In genomic region chr1:77888071-77888428, GRCh38 we compare ENCODE assay signal across 8 cellular contexts. TPM values are rescaled to one million over a fixed set of nuclear protein-coding genes. Genes with fewer than 3 reads are reported as not detected.
A peak's percentile ranks its signal among the peaks of the same experiment; 100 is the strongest.
DNase-seq lines count a peak whose midpoint lies in the region; ATAC-seq, FAIRE-seq and TF ChIP-seq lines count a peak whose summit lies in the region.

No MANE protein-coding gene starts in this region.

- ATAC-seq in HG03175 (IDR thresholded peaks at IDR 0.05; ENCODE audit: unreplicated experiment) (peak; percentile 7), K562 (peak; percentile 61), HG02885 (IDR thresholded peaks at IDR 0.05; ENCODE audit: poor library complexity, unreplicated experiment) (no peak)
- peak; percentile 5 for ATAC-seq in stimulated activated memory B cell treated with anti-CD40 and anti-IgM and Interleukin-4, amounts not matched to agents 10 μg/mL and 1 μg/mL and 100 μg/mL, for 72 hours

- H3K9me3 ChIP-seq in BLaER1 treated with 17β-estradiol and CSF1 and Interleukin-3, amounts not matched to agents 10 nM and 100 nM (replicated peaks in 1 of 11) = peaks cover 0 to 17% (median 7%) of the 10 kb centered on the region in 11 experiments; a peak in 11 of 22 replicates
- H3K9me3 ChIP-seq in K562 (replicated peaks; ENCODE audit: control insufficient read depth, insufficient read depth, low read depth, low read length) = no peaks in the 10 kb centered on the region
- no peaks in the 10 kb centered on the region for H3K9me3 ChIP-seq in keratinocyte (ENCODE audit: control insufficient read depth, low read depth, low read length)

- DNase-seq in K562 (ENCODE audit: extremely low read depth in 1 of 4, low spot score in 3 of 4) = peak in 1 of 4 experiments; percentile 44
- no peak for DNase-seq in keratinocyte (ENCODE audit: low read depth, low spot score)
- DNase-seq in DMS 273 (lab: John Stamatoyannopoulos, UW; ENCODE audit: unreplicated experiment) = no peak
- DNase-seq in D721Med (ENCODE audit: insufficient read length, low spot score) = no peak

- TF ChIP-seq CTCF in K562 (IDR thresholded peaks at IDR 0.05 in 2 of 3, conservative IDR thresholded peaks at IDR 0.05 in 1 of 3; ENCODE audit: insufficient read depth in 2 of 3, low read depth in 1 of 3, low read length in 3 of 3) = no peak
- no peak for TF ChIP-seq CTCF in keratinocyte (optimal IDR thresholded peaks at IDR 0.05 in 1 of 3, IDR thresholded peaks at IDR 0.05 in 1 of 3, conservative IDR thresholded peaks at IDR 0.05 in 1 of 3; ENCODE audit: extremely low read depth in 1 of 3, insufficient read depth in 2 of 3, low read length in 3 of 3)
- no peak for TF ChIP-seq CTCF in D721Med (IDR thresholded peaks at IDR 0.05; ENCODE audit: insufficient read depth, missing control alignments)

- peaks cover 4 to 10% (median 9%) of the 10 kb centered on the region in 10 experiments; a peak in 13 of 20 replicates for H3K4me1 ChIP-seq in BLaER1 treated with 17β-estradiol and CSF1 and Interleukin-3, amounts not matched to agents 10 nM and 100 nM
- H3K4me1 ChIP-seq in K562 (replicated peaks in 1 of 2; ENCODE audit: control insufficient read depth in 2 of 2, insufficient read depth in 2 of 2, low read length in 2 of 2) = peaks cover 2 to 11% of the 10 kb centered on the region in 2 experiments; a peak in 3 of 5 replicates
- H3K4me1 ChIP-seq in keratinocyte (ENCODE audit: control insufficient read depth, extremely low read depth, insufficient read depth, low read length) = peaks cover 10% of the 10 kb centered on the region

- peaks cover 15% of the 10 kb centered on the region for H3K36me3 Mint-ChIP-seq in stimulated activated memory B cell treated with anti-CD40 and anti-IgM and Interleukin-4, amounts not matched to agents 10 μg/mL and 1 μg/mL and 100 μg/mL, for 72 hours

- TF ChIP-seq RAD21 in K562 (CRISPR knock-in tag; conservative IDR thresholded peaks at IDR 0.05 in 1 of 2, IDR thresholded peaks at IDR 0.05 in 1 of 2) = no peak

- no peak overlapping the region for H3K27ac Mint-ChIP-seq in stimulated activated memory B cell treated with anti-CD40 and anti-IgM and Interleukin-4, amounts not matched to agents 10 μg/mL and 1 μg/mL and 100 μg/mL, for 72 hours

- POLR2A ChIA-PET in K562 (lab: Yijun Ruan, JAX) = interaction anchor here (0.6 to 1.1 kb wide), 3 partner anchors 11 to 32 kb away, joined by 4 to 7 read pairs (median 5); no protein-coding TSS in a partner anchor

- intact Hi-C loops in K562 (cut with micrococcal nuclease) = no loop called here

- peak overlapping the region; percentile 36 to 77 (median 54); a peak in 20 of 22 replicates for H3K4me2 ChIP-seq in BLaER1 treated with 17β-estradiol and CSF1 and Interleukin-3, amounts not matched to agents 10 nM and 100 nM
- H3K4me2 ChIP-seq in K562 (ENCODE audit: insufficient read depth, low read length) = peak overlapping the region; percentile 74
- H3K4me2 ChIP-seq in keratinocyte (ENCODE audit: control insufficient read depth, extremely low read depth, insufficient read depth, low read depth, low read length) = peak overlapping the region; percentile 92

- TF ChIP-seq POLR2A in K562 (conservative IDR thresholded peaks at IDR 0.05) = no peak

- FAIRE-seq in K562 (lab: Jason Lieb, UNC) = no peak
- FAIRE-seq in keratinocyte (lab: Jason Lieb, UNC) = no peak
- FAIRE-seq in D721Med (lab: Jason Lieb, UNC) = no peak

- CTCF ChIA-PET in K562 (lab: Yijun Ruan, JAX; ENCODE audit: low intra/inter-chr PET ratio) = interaction anchor here (0.6 kb wide), 1 partner anchor 259 kb away, joined by 5 read pairs; no protein-coding TSS in a partner anchor

- H3K9me3 Mint-ChIP-seq in stimulated activated memory B cell treated with anti-CD40 and anti-IgM and Interleukin-4, amounts not matched to agents 10 μg/mL and 1 μg/mL and 100 μg/mL, for 72 hours = peaks cover 7% of the 10 kb centered on the region

- peak overlapping the region; percentile 78 for H3K4me3 Mint-ChIP-seq in stimulated activated memory B cell treated with anti-CD40 and anti-IgM and Interleukin-4, amounts not matched to agents 10 μg/mL and 1 μg/mL and 100 μg/mL, for 72 hours

- H3K9me1 ChIP-seq in K562 (ENCODE audit: control insufficient read depth, insufficient read depth, low read length) (no peaks in the 10 kb centered on the region), keratinocyte (ENCODE audit: control insufficient read depth, extremely low read depth, insufficient read depth, low read length) (no peaks in the 10 kb centered on the region)

- H4K20me1 ChIP-seq in BLaER1 treated with 17β-estradiol and CSF1 and Interleukin-3, amounts not matched to agents 10 nM and 100 nM = peaks cover 0 to 13% (median 11%) of the 10 kb centered on the region in 11 experiments; a peak in 11 of 22 replicates
- H4K20me1 ChIP-seq in K562 (replicated peaks; ENCODE audit: control insufficient read depth, insufficient read depth, low read length) (no peaks in the 10 kb centered on the region), keratinocyte (ENCODE audit: control insufficient read depth, extremely low read depth, insufficient read depth, low read length) (no peaks in the 10 kb centered on the region)

- H3K4me1 Mint-ChIP-seq in stimulated activated memory B cell treated with anti-CD40 and anti-IgM and Interleukin-4, amounts not matched to agents 10 μg/mL and 1 μg/mL and 100 μg/mL, for 72 hours = peaks cover 10% of the 10 kb centered on the region

- no peaks in the 10 kb centered on the region; a peak in 1 of 22 replicates for H3K36me3 ChIP-seq in BLaER1 treated with 17β-estradiol and CSF1 and Interleukin-3, amounts not matched to agents 10 nM and 100 nM
- no peaks in the 10 kb centered on the region for H3K36me3 ChIP-seq in K562 (ENCODE audit: control insufficient read depth, insufficient read depth, low read length)
- no peaks in the 10 kb centered on the region for H3K36me3 ChIP-seq in keratinocyte (ENCODE audit: control insufficient read depth in 2 of 2, extremely low read depth in 1 of 2, insufficient read depth in 2 of 2, low read length in 2 of 2)

- H3K27me3 ChIP-seq in BLaER1 treated with 17β-estradiol and CSF1 and Interleukin-3, amounts not matched to agents 10 nM and 100 nM = peaks cover 44 to 49% (median 46%) of the 10 kb centered on the region in 11 experiments
- H3K27me3 ChIP-seq in K562 (ENCODE audit: control insufficient read depth in 2 of 2, insufficient read depth in 2 of 2, low read length in 2 of 2) = no peaks in the 10 kb centered on the region
- no peaks in the 10 kb centered on the region for H3K27me3 ChIP-seq in keratinocyte (ENCODE audit: control insufficient read depth, extremely low read depth, insufficient read depth, low read length)

- no peaks in the 10 kb centered on the region for H3K79me2 ChIP-seq in K562 (ENCODE audit: control insufficient read depth, insufficient read depth, low read length)
- H3K79me2 ChIP-seq in keratinocyte (ENCODE audit: control insufficient read depth, insufficient read depth, low read length) = no peaks in the 10 kb centered on the region

- peak overlapping the region; percentile 88 for H2AFZ ChIP-seq in K562 (ENCODE audit: low read depth, low read length)
- H2AFZ ChIP-seq in keratinocyte (ENCODE audit: control insufficient read depth, low read length) = peak overlapping the region; percentile 93

- no TSS peak for BruUV-seq in K562 (replicated peaks; lab: Mats Ljungman, UMichigan)

- peaks cover 25% of the 10 kb centered on the region for H3K27me3 Mint-ChIP-seq in stimulated activated memory B cell treated with anti-CD40 and anti-IgM and Interleukin-4, amounts not matched to agents 10 μg/mL and 1 μg/mL and 100 μg/mL, for 72 hours

- TF ChIP-seq EP300 in K562 (IDR thresholded peaks at IDR 0.05; ENCODE audit: low read length) = no peak

- WGBS in K562 (ENCODE audit: insufficient coverage, low coverage, missing lambda C conversion rate) = 26% methylated on average over 11 of the region's 11 CpGs

- dilution Hi-C loops in keratinocyte (cut with MboI; ENCODE audit: extremely low pct_ligation_motif_present, low sequenced_read_pairs) = no loop called here

- no peak overlapping the region for H3K9ac ChIP-seq in BLaER1 treated with 17β-estradiol and CSF1 and Interleukin-3, amounts not matched to agents 10 nM and 100 nM
- H3K9ac ChIP-seq in K562 (ENCODE audit: insufficient read depth in 1 of 2, low read depth in 2 of 2, low read length in 2 of 2) (peak overlapping the region; percentile 52 to 93), keratinocyte (ENCODE audit: control insufficient read depth, extremely low read depth, insufficient read depth, low read length) (peak overlapping the region; percentile 77)

- peak overlapping the region in 8 of 10 experiments; percentile 24 to 58 (median 42); a peak in 13 of 20 replicates for H3K4me3 ChIP-seq in BLaER1 treated with 17β-estradiol and CSF1 and Interleukin-3, amounts not matched to agents 10 nM and 100 nM
- H3K4me3 ChIP-seq in K562 = peak overlapping the region; percentile 53
- H3K4me3 ChIP-seq in keratinocyte (ENCODE audit: control insufficient read depth in 2 of 3, extremely low read depth in 1 of 3, insufficient read depth in 2 of 3, low read depth in 1 of 3, low read length in 3 of 3) = peak overlapping the region; percentile 75 to 82 (median 77)

- H3K27ac ChIP-seq in BLaER1 treated with 17β-estradiol and CSF1 and Interleukin-3, amounts not matched to agents 10 nM and 100 nM = no peak overlapping the region
- H3K27ac ChIP-seq in K562 (ENCODE audit: extremely low read depth, low read depth, low read length) = no peak overlapping the region; the same call in 2 of the 3 replicates
- H3K27ac ChIP-seq in keratinocyte (ENCODE audit: control insufficient read depth, insufficient read depth, low read length) = peak overlapping the region; percentile 63

- in situ Hi-C loops in K562 (cut with MboI) = no loop called here

RNA-seq across cellular contexts. Expression of gene NEXN, which starts 0.4 kb away (rescaled TPM):
- 1.1 TPM in 1 of 2 replicates, not detected in the other for total RNA-seq in K562 (2011; cell fraction: chromatin; rRNA removed; ENCODE audit: low replicate concordance)
- 0.17 TPM in 1 of 2 replicates, not detected in the other for total RNA-seq in K562 (2011; cell fraction: nucleolus; rRNA removed)
- total RNA-seq in K562 (2011; cell fraction: nucleoplasm; rRNA removed) = 0.29 and 1.1 TPM in 2 replicates
- 0.95 and 1.4 TPM in 2 replicates for total RNA-seq in K562 (2014; rRNA removed)
- total RNA-seq in K562 (2014; rRNA removed; fragmentation: Illumina TruSeq; extraction: Trizol) = 0.76 and 1.2 TPM in 2 replicates
- 0.98 and 1.2 TPM in 2 replicates for total RNA-seq in K562 (2015; rRNA removed; fragmentation: Illumina TruSeq; extraction: Trizol)
- total RNA-seq in K562 (2021) = 0.60 and 0.92 TPM in 2 replicates
- polyA plus RNA-seq in K562 (2011; rRNA removed) = 0.07 and 0.18 TPM in 2 replicates
- 0.03 and 0.09 TPM in 2 replicates for polyA plus RNA-seq in K562 (2011; cell fraction: cytosol; rRNA removed)
- polyA plus RNA-seq in K562 (2011; cell fraction: nucleus; rRNA removed) = 0.06 TPM in 1 of 2 replicates, not detected in the other
- polyA plus RNA-seq in K562 (2012) = 0.55 and 1.3 TPM in 2 replicates
- 1.2 and 1.8 TPM in 2 replicates for polyA plus RNA-seq in K562 (2014; fragmentation: Illumina TruSeq; extraction: Trizol)
- polyA plus RNA-seq in K562 (2014; fragmentation: Nextera tagmentation; extraction: Ambion mirVana) = under 1 TPM; 0.46 to 0.51 TPM
- 0.86 and 0.97 TPM in 2 replicates for polyA plus RNA-seq in K562 (2014; rRNA removed)
- 0.09 and 0.63 TPM in 2 replicates for polyA minus RNA-seq in K562 (2011; rRNA and poly(A)+ RNA removed)
- not detected in 2 replicates for polyA minus RNA-seq in K562 (2011; cell fraction: cytosol; rRNA and poly(A)+ RNA removed)
- polyA minus RNA-seq in K562 (2011; cell fraction: nucleus; rRNA and poly(A)+ RNA removed) = 0.27 and 0.33 TPM in 2 replicates
- polyA plus RNA-seq in keratinocyte = 1.5 to 2.3 TPM (median 1.8 TPM) in 3 replicates
- polyA plus RNA-seq in keratinocyte (2011; ENCODE audit: low read depth) = 5.9 TPM
- polyA plus RNA-seq in keratinocyte (2011; cell fraction: cytosol; rRNA removed) = 1.7 and 2.0 TPM in 2 replicates
- 2.8 and 4.4 TPM in 2 replicates for polyA plus RNA-seq in keratinocyte (2011; cell fraction: nucleus; rRNA removed)
- polyA plus RNA-seq in keratinocyte (2012; ENCODE audit: low replicate concordance) = 1.1 and 9.0 TPM in 2 replicates
- 0.26 to 0.58 TPM in 2 of 3 replicates, not detected in the other for polyA minus RNA-seq in keratinocyte
- polyA minus RNA-seq in keratinocyte (2011; cell fraction: cytosol; rRNA and poly(A)+ RNA removed) = 0.58 TPM
- polyA minus RNA-seq in keratinocyte (2011; cell fraction: nucleus; rRNA and poly(A)+ RNA removed) = 1.9 and 3.9 TPM in 2 replicates

Comparison
In these comparisons a context has a peak if more than half of its experiments do, and no peak if none do; other contexts are left out.
1. H3K9ac ChIP-seq: peak in K562 (2 of 2) and keratinocyte (single experiment); none in BLaER1 treated with 17β-estradiol and CSF1 and Interleukin-3, amounts not matched to agents 10 nM and 100 nM (0 of 11).
2. Peak in every context shown above with its lines, with median percentiles within 50 percentile points of each other: H3K4me2 ChIP-seq and H3K4me3 ChIP-seq.